Comparison of ENCODE assay signal across 8 cellular contexts in genomic region chr19:16041571-16042386, GRCh38. TPM values are rescaled to one million over a fixed set of nuclear protein-coding genes. Genes with fewer than 3 reads are reported as not detected.
DNase-seq lines count a peak whose midpoint lies in the region; ATAC-seq and TF ChIP-seq lines count a peak whose summit lies in the region.

No MANE protein-coding gene starts in this region.

- 4 to 18% methylated on average over 8 to 29 of the region's 29 CpGs for WGBS in transverse colon (ENCODE audit: low coverage in 1 of 2), 2 donors

- DNase-seq in DMS153 (lab: John Stamatoyannopoulos, UW) (peak; percentile 29), Right ventricle myocardium superior (peak; percentile 88), posterior cingulate gyrus (peak; percentile 59 to 97 (median 86)), transverse colon (peak; percentile 90)

- H3K4me3 ChIP-seq in SU-DHL-6 (ENCODE audit: insufficient read depth, low read length, poor library complexity, severe bottlenecking) (no peak overlapping the region), transverse colon (peak overlapping the region in 1 of 4 donors; percentile 23)

- peak overlapping the region; percentile 21; the same call in 1 of the 2 replicates for H3K9ac ChIP-seq in SU-DHL-6 (ENCODE audit: low read length)

- no peak for TF ChIP-seq POLR2A in transverse colon (IDR thresholded peaks at IDR 0.05)

- no peaks in the 10 kb centered on the region for H3K79me2 ChIP-seq in SU-DHL-6 (ENCODE audit: insufficient read depth, low read length)

- no peak for TF ChIP-seq EP300 in transverse colon (IDR thresholded peaks at IDR 0.05; ENCODE audit: low read depth)

- no peaks in the 10 kb centered on the region for H3K9me3 Mint-ChIP-seq in activated naive CD4-positive, alpha-beta T cell treated with anti-CD3 and anti-CD28 coated beads, Interleukin-2, amount 50 U/mL, for 24 hours

- H3K9me2 ChIP-seq in SU-DHL-6 (replicated peaks; ENCODE audit: insufficient read depth, low read length): no peaks in the 10 kb centered on the region

- TF ChIP-seq CTCF in LNCAP (IDR thresholded peaks at IDR 0.05): peak; percentile 97
- peak; percentile 98 for TF ChIP-seq CTCF in SU-DHL-6 (IDR thresholded peaks at IDR 0.05; ENCODE audit: insufficient read depth, low read length, poor library complexity, severe bottlenecking)
- TF ChIP-seq CTCF in transverse colon (IDR thresholded peaks at IDR 0.05): peak; percentile 98 to 99 (median 98)

- peaks cover 14% of the 10 kb centered on the region for H3K4me1 Mint-ChIP-seq in activated naive CD4-positive, alpha-beta T cell treated with anti-CD3 and anti-CD28 coated beads, Interleukin-2, amount 50 U/mL, for 24 hours

- no peaks in the 10 kb centered on the region for H3K36me3 Mint-ChIP-seq in activated naive CD4-positive, alpha-beta T cell treated with anti-CD3 and anti-CD28 coated beads, Interleukin-2, amount 50 U/mL, for 24 hours

- in situ Hi-C loops in transverse colon (cut with MboI; ENCODE audit: low pct_ligation_motif_present in 1 of 4, low pct_unique_long_range_greater_than_20kb in 1 of 4, low sequenced_read_pairs in 3 of 4): loop anchor here in 3 of 4 donors (5.0 to 10.0 kb wide), 3 partner anchors 133 to 143 kb away; partner anchors contain the start of genes CIB3 (in 1 of the 3) and FAM32A (in 1 of the 3)

- H3K27me3 Mint-ChIP-seq in activated naive CD4-positive, alpha-beta T cell treated with anti-CD3 and anti-CD28 coated beads, Interleukin-2, amount 50 U/mL, for 24 hours: no peaks in the 10 kb centered on the region

- intact Hi-C loops in Right ventricle myocardium superior (cut with DNase I): loop anchor here (5.0 kb wide), 1 partner anchor 141 kb away; no protein-coding TSS in a partner anchor
- intact Hi-C loops in posterior cingulate gyrus (cut with DNase I): loop anchor here (1.0 to 10.0 kb wide), 3 partner anchors 70 to 417 kb away; partner anchors contain the start of gene RAB8A
- intact Hi-C loops in transverse colon (cut with DNase I; ENCODE audit: low total_unique reads): loop anchor here (5.0 kb wide), 2 partner anchors 76 to 141 kb away; no protein-coding TSS in a partner anchor

- H3K27me3 ChIP-seq in SU-DHL-6 (ENCODE audit: low read length) (no peaks in the 10 kb centered on the region), transverse colon (no peaks in the 10 kb centered on the region)

- H3K27ac ChIP-seq in SU-DHL-6 (ENCODE audit: low read depth, low read length): no peak overlapping the region
- peak overlapping the region in 2 of 4 donors; percentile 30 to 35 for H3K27ac ChIP-seq in transverse colon

- H3K36me3 ChIP-seq in SU-DHL-6 (ENCODE audit: low read length): no peaks in the 10 kb centered on the region
- no peaks in the 10 kb centered on the region for H3K36me3 ChIP-seq in transverse colon

- H3K27ac Mint-ChIP-seq in activated naive CD4-positive, alpha-beta T cell treated with anti-CD3 and anti-CD28 coated beads, Interleukin-2, amount 50 U/mL, for 24 hours: no peak overlapping the region

- peak overlapping the region; percentile 33 for H3K4me3 Mint-ChIP-seq in activated naive CD4-positive, alpha-beta T cell treated with anti-CD3 and anti-CD28 coated beads, Interleukin-2, amount 50 U/mL, for 24 hours

- no peaks in the 10 kb centered on the region for H4K20me1 ChIP-seq in SU-DHL-6 (ENCODE audit: low read depth, low read length)

- H3K9me3 ChIP-seq in SU-DHL-6 (ENCODE audit: insufficient read depth, low read length) (no peaks in the 10 kb centered on the region), transverse colon (no peaks in the 10 kb centered on the region)

- no peaks in the 10 kb centered on the region for H3F3A ChIP-seq in SU-DHL-6 (ENCODE audit: insufficient read depth)

- peaks cover 0 to 15% (median 3%) of the 10 kb centered on the region in 4 donors for H3K4me1 ChIP-seq in transverse colon

- ATAC-seq in Right ventricle myocardium superior (ENCODE audit: poor library complexity): peak; percentile 97
- ATAC-seq in GM21717 (IDR thresholded peaks at IDR 0.05; ENCODE audit: unreplicated experiment): no peak

- H2AFZ ChIP-seq in SU-DHL-6 (ENCODE audit: low read depth, low read length, severe bottlenecking): peak overlapping the region; percentile 28

- peak overlapping the region; percentile 47 for H3K4me2 ChIP-seq in SU-DHL-6 (ENCODE audit: low read depth, low read length, poor library complexity, severe bottlenecking)

RNA-seq across cellular contexts. Expression of gene TPM4, which starts 34.5 kb away (rescaled TPM):
- total RNA-seq in Right ventricle myocardium superior: 74.7 TPM
- 100 to 1,000 TPM; 228 to 491 (median 288) TPM for total RNA-seq in transverse colon

Comparison
In these comparisons a context has a peak if more than half of its experiments do, and no peak if none do; other contexts are left out.
1. DNase-seq: peak in every context shown above with its lines; median percentile 90 in transverse colon; 88 in Right ventricle myocardium superior; 86 in posterior cingulate gyrus; 29 in DMS153.